ENCODE assay signal across 28 cellular contexts in the genomic region with DNA sequence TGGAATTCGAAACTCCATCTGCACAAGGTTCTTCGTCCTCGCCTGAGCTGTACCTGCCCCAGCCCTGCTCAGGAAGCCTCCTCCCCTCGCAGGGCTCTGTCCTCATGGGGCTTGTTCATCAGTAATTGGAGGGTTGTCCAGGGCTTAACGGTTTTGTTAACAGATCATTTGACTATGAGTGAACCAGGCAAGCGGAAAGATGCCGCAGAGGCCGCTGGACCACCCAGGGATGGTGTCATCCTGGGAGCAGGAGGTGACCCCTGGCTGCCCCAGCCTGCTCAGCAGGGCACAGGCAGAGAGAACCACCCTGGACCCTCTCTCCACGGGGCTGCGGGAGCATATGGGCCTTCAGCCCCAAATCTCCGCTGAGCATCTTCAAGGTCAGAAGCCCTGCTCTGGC.
"Had no signal": no experiment of that assay in that cellular context is flagged by ENCODE, and none has a peak within 500 bp of the region (broad histone marks: within the 10 kb centered on the region; RNA-seq: fewer than 3 reads in every experiment).

No MANE protein-coding gene starts in this region.

- H3K36me3 Mint-ChIP-seq: immature natural killer cell; naive B cell; natural killer cell treated with Interleukin-12 subunit alpha and Interleukin-12 subunit beta and Interleukin-15 and Interleukin-18, amount 100 ng/mL, for 72 hours had no signal

- H3K9me3 ChIP-seq: esophagus squamous epithelium, mucosa of descending colon, neutrophil, pancreas, right lobe of liver, suprapubic skin, transverse colon, upper lobe of right lung, uterus had no signal

- ATAC-seq: effector memory CD8-positive, alpha-beta T cell; left lobe of liver; mucosa of descending colon; upper lobe of right lung had no signal

- H3K27me3 Mint-ChIP-seq: natural killer cell treated with Interleukin-12 subunit alpha and Interleukin-12 subunit beta and Interleukin-15 and Interleukin-18, amount 100 ng/mL, for 72 hours; stimulated activated naive CD8-positive, alpha-beta T cell treated with anti-CD3 and anti-CD28 coated beads, Interleukin-15, amount 100 ng/mL, for 72 hours had no signal

- DNase-seq: effector memory CD8-positive, alpha-beta T cell; erythroblast; esophagus squamous epithelium; foreskin melanocyte; glutamatergic neuron; hypothalamus; immature natural killer cell; islet precursor cell; mucosa of descending colon; naive B cell; right lobe of liver; stimulated activated CD4-positive, alpha-beta T cell treated with anti-CD3 and anti-CD28 coated beads, Interleukin-12 subunit alpha, Interleukin-12 subunit beta, amount 100 ng/mL, for 4 hours; stimulated activated CD4-positive, alpha-beta T cell treated with anti-CD3 and anti-CD28 coated beads, Interleukin-4, amount 100 ng/mL, for 1 hour; stimulated activated naive CD4-positive, alpha-beta T cell; transverse colon; upper lobe of right lung; uterus had no signal

- H3K4me2 ChIP-seq: smooth muscle cell had no signal

- H3K36me3 ChIP-seq: neutrophil, pancreas, right lobe of liver, transverse colon, upper lobe of right lung, uterus had no signal

- H3K27ac ChIP-seq: coronary artery, neutrophil, pancreas, right lobe of liver, suprapubic skin, transverse colon, upper lobe of right lung, uterus had no signal

- H3K27me3 ChIP-seq: esophagus squamous epithelium, neutrophil, pancreas, right lobe of liver, suprapubic skin, transverse colon, upper lobe of right lung, uterus had no signal

- H3K4me1 Mint-ChIP-seq: memory B cell, naive B cell had no signal

- FAIRE-seq: endometrium, pancreas had no signal

- H3K27ac Mint-ChIP-seq: effector memory CD8-positive, alpha-beta T cell; immature natural killer cell; memory B cell; natural killer cell treated with Interleukin-12 subunit alpha and Interleukin-12 subunit beta and Interleukin-15 and Interleukin-18, amount 100 ng/mL, for 72 hours; stimulated activated naive CD8-positive, alpha-beta T cell treated with anti-CD3 and anti-CD28 coated beads, Interleukin-15, amount 100 ng/mL, for 72 hours had no signal

- H3K9me3 Mint-ChIP-seq: effector memory CD8-positive, alpha-beta T cell; immature natural killer cell; memory B cell; naive B cell; natural killer cell treated with Interleukin-12 subunit alpha and Interleukin-12 subunit beta and Interleukin-15 and Interleukin-18, amount 100 ng/mL, for 72 hours; stimulated activated naive CD8-positive, alpha-beta T cell treated with anti-CD3 and anti-CD28 coated beads, Interleukin-15, amount 100 ng/mL, for 72 hours had no signal

- H3K4me1 ChIP-seq: pancreas, right lobe of liver, suprapubic skin, transverse colon, upper lobe of right lung, uterus had no signal

- H3K4me3 ChIP-seq: coronary artery, esophagus squamous epithelium, lung, mucosa of descending colon, pancreas, right lobe of liver, smooth muscle cell, suprapubic skin, transverse colon, upper lobe of right lung, uterus had no signal

- H3K4me3 Mint-ChIP-seq: effector memory CD8-positive, alpha-beta T cell; immature natural killer cell; memory B cell; natural killer cell treated with Interleukin-12 subunit alpha and Interleukin-12 subunit beta and Interleukin-15 and Interleukin-18, amount 100 ng/mL, for 72 hours; stimulated activated naive CD8-positive, alpha-beta T cell treated with anti-CD3 and anti-CD28 coated beads, Interleukin-15, amount 100 ng/mL, for 72 hours had no signal
